In genomic region chr6:112298816-112299281, GRCh38 we compare ENCODE assay signal across 12 cellular contexts. TPM values are rescaled to one million over a fixed set of nuclear protein-coding genes. Genes with fewer than 3 reads are reported as not detected.
DNase-seq lines count a peak whose midpoint lies in the region; ATAC-seq and TF ChIP-seq lines count a peak whose summit lies in the region.
"Had no signal": no experiment of that assay in that cellular context is flagged by ENCODE, and none has a peak within 500 bp of the region (broad histone marks: within the 10 kb centered on the region; RNA-seq: fewer than 3 reads in every experiment).

No MANE protein-coding gene starts in this region.

- H3K4me1 ChIP-seq in esophagus squamous epithelium (peaks cover 0 to 17% (median 6%) of the 10 kb centered on the region in 3 donors), neural progenitor cell (no peaks in the 10 kb centered on the region)

- CTCF ChIA-PET in AG04450 (lab: Charles Lee), result interaction anchor here (0.8 kb wide), 1 partner anchor 13 kb away, joined by 3 read pairs; no protein-coding TSS in a partner anchor

- H3K4me3 Mint-ChIP-seq in neural progenitor cell (peak overlapping the region; percentile 7), CD14-positive monocyte (no peak overlapping the region), T-helper 17 cell (no peak overlapping the region), glutamatergic neuron (ENCODE audit: unreplicated experiment) (no peak overlapping the region)

- H3K27me3 Mint-ChIP-seq in neural progenitor cell (ENCODE audit: insufficient read depth, low read depth), result peaks cover 2% of the 10 kb centered on the region
- peaks cover 2 to 5% (median 5%) of the 10 kb centered on the region in 3 donors for H3K27me3 Mint-ChIP-seq in CD14-positive monocyte (ENCODE audit: low read depth in 3 of 3)
- H3K27me3 Mint-ChIP-seq in T-helper 17 cell, result peaks cover 7% of the 10 kb centered on the region
- peaks cover 2% of the 10 kb centered on the region for H3K27me3 Mint-ChIP-seq in glutamatergic neuron (ENCODE audit: unreplicated experiment)

- no peaks in the 10 kb centered on the region for H3F3A ChIP-seq in neural progenitor cell (ENCODE audit: low read depth)

- H3K4me2 ChIP-seq in neural progenitor cell, result no peak overlapping the region

- H3K27ac ChIP-seq in AG04450 (ENCODE audit: low read depth, low read length) (peak overlapping the region; percentile 94), esophagus squamous epithelium (peak overlapping the region in 3 of 4 donors; percentile 47 to 76 (median 48)), neural progenitor cell (no peak overlapping the region)
- H3K27ac ChIP-seq: neutrophil, SJSA1 had no signal

- H3K9me3 Mint-ChIP-seq in neural progenitor cell (no peaks in the 10 kb centered on the region), CD14-positive monocyte (peaks cover 0 to 3% (median 0%) of the 10 kb centered on the region in 7 donors), glutamatergic neuron (ENCODE audit: unreplicated experiment) (no peaks in the 10 kb centered on the region)

- H3K27ac Mint-ChIP-seq in neural progenitor cell, result peak overlapping the region; percentile 97
- no peak overlapping the region for H3K27ac Mint-ChIP-seq in CD14-positive monocyte
- H3K27ac Mint-ChIP-seq in T-helper 17 cell, result no peak overlapping the region
- H3K27ac Mint-ChIP-seq in glutamatergic neuron (ENCODE audit: unreplicated experiment), result no peak overlapping the region

- ATAC-seq in T-helper 17 cell, result no peak

- H3K4me3 ChIP-seq in AG04450 (ENCODE audit: low read depth, low read length) (peak overlapping the region; percentile 35), esophagus squamous epithelium (no peak overlapping the region), neural progenitor cell (no peak overlapping the region)
- H3K4me3 ChIP-seq: SJSA1 had no signal

- H3K79me2 ChIP-seq in neural progenitor cell (ENCODE audit: low read depth), result no peaks in the 10 kb centered on the region

- no peak overlapping the region for H3K9ac ChIP-seq in neural progenitor cell

- 29 to 80% methylated on average over 1 of the region's 1 CpG for WGBS in esophagus squamous epithelium, 2 donors

- no peak for TF ChIP-seq POLR2A in esophagus squamous epithelium (IDR thresholded peaks at IDR 0.05)

- H3K4me1 Mint-ChIP-seq in neural progenitor cell (peaks cover 39% of the 10 kb centered on the region), CD14-positive monocyte (no peaks in the 10 kb centered on the region), T-helper 17 cell (no peaks in the 10 kb centered on the region), glutamatergic neuron (ENCODE audit: low read depth, unreplicated experiment) (peaks cover 4% of the 10 kb centered on the region)

- H4K20me1 ChIP-seq in neural progenitor cell (ENCODE audit: low read depth), result no peaks in the 10 kb centered on the region

- H3K27me3 ChIP-seq in AG04450 (ENCODE audit: control insufficient read depth, insufficient read depth, low read length) (no peaks in the 10 kb centered on the region), esophagus squamous epithelium (no peaks in the 10 kb centered on the region), neural progenitor cell (no peaks in the 10 kb centered on the region)
- H3K27me3 ChIP-seq: SJSA1 had no signal

- H3K9me3 ChIP-seq in AG04450 (ENCODE audit: control insufficient read depth, insufficient read depth, low read length) (no peaks in the 10 kb centered on the region), esophagus squamous epithelium (no peaks in the 10 kb centered on the region), neural progenitor cell (ENCODE audit: low read depth) (no peaks in the 10 kb centered on the region), T-helper 17 cell (ENCODE audit: control insufficient read depth, low read length, poor library complexity, severe bottlenecking) (no peaks in the 10 kb centered on the region)
- H3K9me3 ChIP-seq: neutrophil, SJSA1 had no signal

- peak; percentile 45 for DNase-seq in AG04450 (ENCODE audit: low read depth, low spot score)
- DNase-seq in NCI-H226, result peak; percentile 83
- DNase-seq in esophagus squamous epithelium (lab: John Stamatoyannopoulos, UW), result no peak
- DNase-seq in neural progenitor cell (ENCODE audit: low spot score), result no peak
- no peak for DNase-seq in CD14-positive monocyte (ENCODE audit: low spot score)
- no peak for DNase-seq in NCI-H1417 (lab: John Stamatoyannopoulos, UW)
- DNase-seq in T-helper 17 cell, result no peak
- no peak for DNase-seq in glutamatergic neuron
- DNase-seq: foreskin melanocyte, NCI-H1092 treated with DMSO at 0.1 percent for 48 hours had no signal

- TF ChIP-seq CTCF in AG04450 (IDR thresholded peaks at IDR 0.05; ENCODE audit: low read depth, low read length) (no peak), esophagus squamous epithelium (IDR thresholded peaks at IDR 0.05) (no peak), neural progenitor cell (IDR thresholded peaks at IDR 0.05) (no peak), CD14-positive monocyte (IDR thresholded peaks at IDR 0.05) (no peak), glutamatergic neuron (IDR thresholded peaks at IDR 0.05; ENCODE audit: partially characterized antibody, unreplicated experiment) (no peak)

- H3K36me3 ChIP-seq in esophagus squamous epithelium (no peaks in the 10 kb centered on the region), neural progenitor cell (no peaks in the 10 kb centered on the region)
- H3K36me3 ChIP-seq: neutrophil, SJSA1 had no signal

- no peak overlapping the region for H2AFZ ChIP-seq in neural progenitor cell (replicated peaks)

- POLR2A ChIA-PET in AG04450 (lab: Yijun Ruan, JAX), result interaction anchor here (1.0 to 1.7 kb wide), 4 partner anchors 20 to 116 kb away, joined by 3 to 4 read pairs (median 3); no protein-coding TSS in a partner anchor

- H3K36me3 Mint-ChIP-seq in neural progenitor cell, result no peaks in the 10 kb centered on the region
- no peaks in the 10 kb centered on the region for H3K36me3 Mint-ChIP-seq in CD14-positive monocyte
- H3K36me3 Mint-ChIP-seq in T-helper 17 cell (ENCODE audit: low read depth), result no peaks in the 10 kb centered on the region
- no peaks in the 10 kb centered on the region for H3K36me3 Mint-ChIP-seq in glutamatergic neuron (ENCODE audit: unreplicated experiment)

- intact Hi-C loops in esophagus squamous epithelium (cut with DNase I), result no loop called here
- intact Hi-C loops in CD14-positive monocyte (cut with micrococcal nuclease), result no loop called here

RNA-seq across cellular contexts. Expression of gene LAMA4, which starts 44.5 kb away (rescaled TPM):
- 231 and 246 TPM in 2 replicates for polyA plus RNA-seq in AG04450 (2011; rRNA removed)
- 415 and 507 TPM in 2 replicates for polyA minus RNA-seq in AG04450 (2011; rRNA and poly(A)+ RNA removed)
- total RNA-seq in esophagus squamous epithelium, result 100 to 1,000 TPM in 1 of 4 donors, 10 to 100 TPM in 1, 1 to 10 TPM in 2; 8.1 to 116 (median 19.0) TPM
- 0.50 and 0.56 TPM in 2 replicates for total RNA-seq in neural progenitor cell (ENCODE audit: low replicate concordance)
- not detected for polyA plus RNA-seq in CD14-positive monocyte
- total RNA-seq in T-helper 17 cell, result not detected
- total RNA-seq in glutamatergic neuron (ENCODE audit: unreplicated experiment), result 0.22 TPM

RNA-seq across cellular contexts. Expression of gene RFPL4B, which starts 48.3 kb away (rescaled TPM):
- polyA plus RNA-seq in AG04450 (2011; rRNA removed) (not detected in 2 replicates), CD14-positive monocyte (not detected)
- polyA minus RNA-seq in AG04450 (2011; rRNA and poly(A)+ RNA removed), result not detected in 2 replicates
- total RNA-seq in esophagus squamous epithelium (not detected), neural progenitor cell (ENCODE audit: low replicate concordance) (not detected in 2 replicates), T-helper 17 cell (not detected), glutamatergic neuron (ENCODE audit: unreplicated experiment) (1.1 TPM)
- total RNA-seq: SJSA1 had no signal

Comparison
In these comparisons a context has a peak if more than half of its experiments do, and no peak if none do; other contexts are left out.
1. DNase-seq: peak in AG04450 (single experiment) and NCI-H226 (single experiment); none in esophagus squamous epithelium (single experiment), neural progenitor cell (single experiment), CD14-positive monocyte (single experiment), NCI-H1417 (0 of 3), T-helper 17 cell (0 of 3) and glutamatergic neuron (single experiment).